Comparison of ENCODE assay signal across 1 cellular context in the genomic region with DNA sequence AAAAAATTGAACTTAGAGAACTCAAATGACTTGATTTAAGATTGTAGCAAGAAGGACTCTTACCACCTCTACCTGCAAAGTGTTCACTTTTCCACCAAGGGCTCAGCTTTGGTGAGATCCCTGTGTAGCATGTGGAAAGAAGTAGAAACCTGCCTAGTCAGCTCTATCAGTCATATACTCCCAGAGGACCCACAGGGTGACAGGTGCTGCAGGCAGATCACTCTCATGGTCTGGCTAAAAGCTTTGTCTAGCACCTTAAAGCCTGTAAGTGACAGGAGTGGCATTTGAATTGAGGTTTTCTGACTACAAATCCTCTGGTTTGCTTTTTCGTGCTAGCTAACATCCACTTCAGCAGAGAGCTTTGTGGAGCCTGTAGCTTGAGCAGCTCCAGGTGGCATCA.
TF ChIP-seq lines count a peak whose summit lies in the region.

No MANE protein-coding gene starts in this region.

TF ChIP-seq in GM23338, 12 proteins besides CTCF, POLR2A, EP300 and RAD21 (continued from another document):
- no peak for TF ChIP-seq ETS1 (IDR thresholded peaks at IDR 0.05)
- TF ChIP-seq ZNF331 (CRISPR knock-in tag; IDR thresholded peaks at IDR 0.05; ENCODE audit: low read depth) = no peak
- no peak for TF ChIP-seq NANOG (IDR thresholded peaks at IDR 0.05; ENCODE audit: borderline replicate concordance)
- TF ChIP-seq, protein P1, sequence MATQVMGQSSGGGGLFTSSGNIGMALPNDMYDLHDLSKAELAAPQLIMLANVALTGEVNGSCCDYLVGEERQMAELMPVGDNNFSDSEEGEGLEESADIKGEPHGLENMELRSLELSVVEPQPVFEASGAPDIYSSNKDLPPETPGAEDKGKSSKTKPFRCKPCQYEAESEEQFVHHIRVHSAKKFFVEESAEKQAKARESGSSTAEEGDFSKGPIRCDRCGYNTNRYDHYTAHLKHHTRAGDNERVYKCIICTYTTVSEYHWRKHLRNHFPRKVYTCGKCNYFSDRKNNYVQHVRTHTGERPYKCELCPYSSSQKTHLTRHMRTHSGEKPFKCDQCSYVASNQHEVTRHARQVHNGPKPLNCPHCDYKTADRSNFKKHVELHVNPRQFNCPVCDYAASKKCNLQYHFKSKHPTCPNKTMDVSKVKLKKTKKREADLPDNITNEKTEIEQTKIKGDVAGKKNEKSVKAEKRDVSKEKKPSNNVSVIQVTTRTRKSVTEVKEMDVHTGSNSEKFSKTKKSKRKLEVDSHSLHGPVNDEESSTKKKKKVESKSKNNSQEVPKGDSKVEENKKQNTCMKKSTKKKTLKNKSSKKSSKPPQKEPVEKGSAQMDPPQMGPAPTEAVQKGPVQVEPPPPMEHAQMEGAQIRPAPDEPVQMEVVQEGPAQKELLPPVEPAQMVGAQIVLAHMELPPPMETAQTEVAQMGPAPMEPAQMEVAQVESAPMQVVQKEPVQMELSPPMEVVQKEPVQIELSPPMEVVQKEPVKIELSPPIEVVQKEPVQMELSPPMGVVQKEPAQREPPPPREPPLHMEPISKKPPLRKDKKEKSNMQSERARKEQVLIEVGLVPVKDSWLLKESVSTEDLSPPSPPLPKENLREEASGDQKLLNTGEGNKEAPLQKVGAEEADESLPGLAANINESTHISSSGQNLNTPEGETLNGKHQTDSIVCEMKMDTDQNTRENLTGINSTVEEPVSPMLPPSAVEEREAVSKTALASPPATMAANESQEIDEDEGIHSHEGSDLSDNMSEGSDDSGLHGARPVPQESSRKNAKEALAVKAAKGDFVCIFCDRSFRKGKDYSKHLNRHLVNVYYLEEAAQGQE (IDR thresholded peaks at IDR 0.05; ENCODE audit: unreplicated experiment) = no peak
- TF ChIP-seq ZNF114 (CRISPR knock-in tag; IDR thresholded peaks at IDR 0.05) = no peak
- no peak for TF ChIP-seq EZH2phosphoT487 (IDR thresholded peaks at IDR 0.05; ENCODE audit: unreplicated experiment)
- no peak for TF ChIP-seq CREB1 (CRISPR knock-in tag; IDR thresholded peaks at IDR 0.05; ENCODE audit: low read depth)
- no peak for TF ChIP-seq ZNF462 (CRISPR knock-in tag; IDR thresholded peaks at IDR 0.05)
- no peak for TF ChIP-seq STAT1 (IDR thresholded peaks at IDR 0.05; ENCODE audit: unreplicated experiment)
